ENCODE assay signal across 11 cellular contexts in the genomic region with DNA sequence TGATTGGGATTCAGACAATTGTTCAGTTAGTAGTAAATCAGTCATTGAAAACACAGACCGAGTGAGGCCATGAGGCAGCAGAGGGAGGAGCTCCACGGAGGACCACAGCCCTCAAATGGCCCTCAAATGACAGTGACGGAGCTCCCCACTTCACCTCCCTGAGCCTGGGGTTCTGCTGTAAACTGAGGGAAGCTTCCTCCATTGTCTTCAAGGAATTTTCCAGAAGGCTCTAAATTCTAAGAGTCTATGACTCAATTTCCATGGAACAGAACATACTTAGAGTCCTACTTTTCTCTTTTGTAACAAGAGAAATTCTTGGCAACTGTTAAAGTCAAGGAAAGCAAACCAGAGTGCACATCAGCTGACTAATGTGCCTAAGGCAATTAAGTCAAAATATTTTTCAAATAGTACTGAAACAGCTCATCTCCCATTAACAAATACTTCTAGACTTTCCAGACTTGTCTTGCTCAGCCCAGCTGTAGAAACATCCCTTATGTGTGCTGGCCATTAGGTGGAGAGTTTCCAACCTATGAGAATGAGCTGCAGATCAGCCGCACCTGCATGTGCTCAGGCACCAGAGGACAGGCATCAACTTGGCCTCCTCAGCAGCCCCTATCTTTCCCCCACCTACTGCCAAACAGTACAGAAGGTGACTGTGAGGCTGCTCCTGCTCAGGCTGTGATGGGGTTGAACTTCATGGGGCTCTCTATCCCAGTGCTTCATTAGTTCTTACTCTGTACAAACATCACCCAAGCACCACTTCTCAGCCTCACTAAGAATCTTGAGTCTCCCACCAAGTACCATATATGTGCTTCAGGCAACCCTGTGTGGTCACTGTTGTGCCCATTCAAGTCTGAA. TPM values are rescaled to one million over a fixed set of nuclear protein-coding genes. Genes with fewer than 3 reads are reported as not detected.
DNase-seq lines count a peak whose midpoint lies in the region; ATAC-seq and TF ChIP-seq lines count a peak whose summit lies in the region.
"Had no signal": no experiment of that assay in that cellular context is flagged by ENCODE, and none has a peak within 500 bp of the region (broad histone marks: within the 10 kb centered on the region; RNA-seq: fewer than 3 reads in every experiment).

No MANE protein-coding gene starts in this region.

- peak overlapping the region; percentile 15 for H3K4me3 ChIP-seq in coronary artery
- H3K4me3 ChIP-seq in thyroid gland (replicated peaks in 1 of 3): no peak overlapping the region
- H3K4me3 ChIP-seq: GM23338 had no signal

- WGBS in thyroid gland, 2 donors: 46 to 77% methylated on average over 4 of the region's 4 CpGs

- H3K36me3 ChIP-seq in thyroid gland: no peaks in the 10 kb centered on the region

- H3K27me3 ChIP-seq in thyroid gland: no peaks in the 10 kb centered on the region

- intact Hi-C loops in thyroid gland (cut with DNase I): no loop called here

- H3K4me1 ChIP-seq in thyroid gland: peaks cover 24 to 56% of the 10 kb centered on the region in 2 donors

- no peak for TF ChIP-seq CTCF in coronary artery (IDR thresholded peaks at IDR 0.05)
- no peak for TF ChIP-seq CTCF in thyroid gland (IDR thresholded peaks at IDR 0.05)

- TF ChIP-seq POLR2A in thyroid gland (IDR thresholded peaks at IDR 0.05): peak in 1 of 2 donors; percentile 15

- H3K27ac ChIP-seq in coronary artery: peak overlapping the region; percentile 71 to 93
- peak overlapping the region; percentile 67 to 98 (median 97) for H3K27ac ChIP-seq in thyroid gland

- no peaks in the 10 kb centered on the region for H3K9me3 ChIP-seq in thyroid gland

- DNase-seq in LHCN-M2 (ENCODE audit: low read depth) (peak; percentile 81), coronary artery (ENCODE audit: low spot score) (no peak), kidney tubule cell (ENCODE audit: low spot score) (peak; percentile 80), thyroid gland (peak; percentile 55 to 72), NCI-H1930 (lab: John Stamatoyannopoulos, UW) (no peak)
- no peak for DNase-seq in stimulated activated CD4-positive, alpha-beta T cell treated with anti-CD3 and anti-CD28 coated beads, Interleukin-4, amount 100 ng/mL, for 1 hour
- DNase-seq: activated CD4-positive, alpha-beta T cell treated with anti-CD3 and anti-CD28 coated beads for 1 hour; midbrain had no signal

- no peak for ATAC-seq in GM21381 (IDR thresholded peaks at IDR 0.05; ENCODE audit: unreplicated experiment)
- no peak for ATAC-seq in HG02798 (IDR thresholded peaks at IDR 0.05; ENCODE audit: poor library complexity, unreplicated experiment)
- ATAC-seq: GM23338 had no signal

RNA-seq across cellular contexts. Expression of gene TEX2, which starts 32.3 kb away (rescaled TPM):
- 28.4 and 35.1 TPM in 2 replicates for total RNA-seq in LHCN-M2 (2014; rRNA removed)
- 14.7 TPM for polyA plus RNA-seq in LHCN-M2 (2012)
- total RNA-seq in thyroid gland: 100 to 1,000 TPM in 1 of 4 donors, 10 to 100 TPM in 3; 63.9 to 101 (median 71.7) TPM

Comparison
In these comparisons a context has a peak if more than half of its experiments do, and no peak if none do; other contexts are left out.
1. DNase-seq: peak in LHCN-M2 (single experiment), kidney tubule cell (single experiment) and thyroid gland (2 of 2); none in coronary artery (single experiment), stimulated activated CD4-positive, alpha-beta T cell treated with anti-CD3 and anti-CD28 coated beads, Interleukin-4, amount 100 ng/mL, for 1 hour (single experiment) and NCI-H1930 (0 of 2).